Comparison of ENCODE assay signal across 7 cellular contexts in genomic region chr7:128167316-128167691, GRCh38.
DNase-seq lines count a peak whose midpoint lies in the region; ATAC-seq and TF ChIP-seq lines count a peak whose summit lies in the region.

No MANE protein-coding gene starts in this region.

- CTCF ChIA-PET in activated CD8-positive, alpha-beta T cell treated with anti-CD3 and anti-CD28 coated beads for 36 hours (lab: Charles Lee) = interaction anchor here (1.3 kb wide), 1 partner anchor 42 kb away, joined by 4 read pairs; no protein-coding TSS in a partner anchor

- peak; percentile 57 for ATAC-seq in activated CD8-positive, alpha-beta T cell treated with anti-CD3 and anti-CD28 coated beads for 36 hours
- ATAC-seq in gastroesophageal sphincter = peak; percentile 29

- DNase-seq in GM03348 (ENCODE audit: low spot score) (peak; percentile 68), NCI-H1417 treated with DMSO at 0.1 percent for 48 hours (lab: John Stamatoyannopoulos, UW) (peak; percentile 15), occipital lobe (lab: John Stamatoyannopoulos, UW) (peak; percentile 67), GM19240 (ENCODE audit: insufficient read length, low spot score) (no peak), HuH-7.5 (ENCODE audit: low spot score) (no peak)
- peak; percentile 49 for DNase-seq in activated CD8-positive, alpha-beta T cell treated with anti-CD3 and anti-CD28 coated beads for 36 hours

- no peak for TF ChIP-seq POLR2A in gastroesophageal sphincter (IDR thresholded peaks at IDR 0.05)

- no peaks in the 10 kb centered on the region for H3K36me3 ChIP-seq in gastroesophageal sphincter

- no peak for TF ChIP-seq EP300 in gastroesophageal sphincter (IDR thresholded peaks at IDR 0.05)

- H3K9me3 ChIP-seq in gastroesophageal sphincter = no peaks in the 10 kb centered on the region

- no peaks in the 10 kb centered on the region for H3K36me3 Mint-ChIP-seq in activated CD8-positive, alpha-beta T cell treated with anti-CD3 and anti-CD28 coated beads for 36 hours (ENCODE audit: low read depth)

- H3K27me3 ChIP-seq in gastroesophageal sphincter = peaks cover 98% of the 10 kb centered on the region

- H3K27me3 Mint-ChIP-seq in activated CD8-positive, alpha-beta T cell treated with anti-CD3 and anti-CD28 coated beads for 36 hours = peaks cover 49% of the 10 kb centered on the region

- peaks cover 3 to 29% (median 17%) of the 10 kb centered on the region in 3 donors for H3K4me1 ChIP-seq in gastroesophageal sphincter

- peak overlapping the region; percentile 17 to 51 for H3K4me3 ChIP-seq in gastroesophageal sphincter

- intact Hi-C loops in activated CD8-positive, alpha-beta T cell treated with anti-CD3 and anti-CD28 coated beads for 36 hours (cut with micrococcal nuclease) = no loop called here

- no peak overlapping the region for H3K27ac ChIP-seq in gastroesophageal sphincter

- H3K9me3 Mint-ChIP-seq in activated CD8-positive, alpha-beta T cell treated with anti-CD3 and anti-CD28 coated beads for 36 hours = no peaks in the 10 kb centered on the region

- H3K4me3 Mint-ChIP-seq in activated CD8-positive, alpha-beta T cell treated with anti-CD3 and anti-CD28 coated beads for 36 hours = peak overlapping the region; percentile 70

- no peak for TF ChIP-seq CTCF in activated CD8-positive, alpha-beta T cell treated with anti-CD3 and anti-CD28 coated beads for 36 hours (IDR thresholded peaks at IDR 0.05)
- TF ChIP-seq CTCF in gastroesophageal sphincter (IDR thresholded peaks at IDR 0.05) = no peak

- WGBS in gastroesophageal sphincter (ENCODE audit: low coverage in 1 of 2), 2 donors = no CpG with 5 or more reads among the region's 38 CpGs

- peaks cover 7% of the 10 kb centered on the region for H3K4me1 Mint-ChIP-seq in activated CD8-positive, alpha-beta T cell treated with anti-CD3 and anti-CD28 coated beads for 36 hours (ENCODE audit: low read depth)

- POLR2A ChIA-PET in activated CD8-positive, alpha-beta T cell treated with anti-CD3 and anti-CD28 coated beads for 36 hours (lab: Charles Lee) = no interaction called here

- no peak overlapping the region for H3K27ac Mint-ChIP-seq in activated CD8-positive, alpha-beta T cell treated with anti-CD3 and anti-CD28 coated beads for 36 hours

Comparison
In these comparisons a context has a peak if more than half of its experiments do, and no peak if none do; other contexts are left out.
1. DNase-seq: peak in GM03348 (single experiment), NCI-H1417 treated with DMSO at 0.1 percent for 48 hours (single experiment), activated CD8-positive, alpha-beta T cell treated with anti-CD3 and anti-CD28 coated beads for 36 hours (single experiment) and occipital lobe (single experiment); none in GM19240 (single experiment) and HuH-7.5 (single experiment).